In the genomic region with DNA sequence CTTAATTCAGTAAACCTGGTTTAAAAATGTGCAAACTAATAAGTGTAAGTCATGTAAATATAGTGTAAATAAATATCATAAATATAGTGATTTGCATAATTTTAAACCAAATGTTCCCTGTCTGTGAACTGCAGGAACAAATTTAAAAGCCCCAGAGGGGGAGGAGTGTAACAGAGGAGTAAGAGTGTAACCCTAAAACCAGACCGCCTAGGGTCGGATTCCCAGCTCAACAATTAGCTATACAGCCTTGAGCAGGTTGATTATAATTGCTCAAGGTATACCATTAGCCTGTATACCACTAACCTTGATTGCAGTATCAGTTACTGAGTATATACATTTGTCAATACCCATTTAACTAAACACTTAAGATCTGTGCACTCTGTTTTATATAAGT, we compare ENCODE assay signal across 15 cellular contexts.
"Had no signal": no experiment of that assay in that cellular context is flagged by ENCODE, and none has a peak within 500 bp of the region (broad histone marks: within the 10 kb centered on the region; RNA-seq: fewer than 3 reads in every experiment).

No MANE protein-coding gene starts in this region.

- H3K4me3 Mint-ChIP-seq: naive B cell, nephron progenitor cell had no signal

- H3K27ac ChIP-seq: dorsolateral prefrontal cortex, stomach, thoracic aorta, transverse colon had no signal

- H3K9me3 ChIP-seq: stomach, thoracic aorta, transverse colon had no signal

- H2AFZ ChIP-seq: hepatocyte had no signal

- H3K36me3 ChIP-seq: stomach, thoracic aorta, transverse colon had no signal

- H3K4me3 ChIP-seq: dorsolateral prefrontal cortex, hepatocyte, stomach, thoracic aorta, transverse colon had no signal

- H3K36me3 Mint-ChIP-seq: naive B cell had no signal

- H3K4me2 ChIP-seq: hepatocyte had no signal

- H3K27me3 ChIP-seq: hepatocyte, stomach, transverse colon had no signal

- H3K27ac Mint-ChIP-seq: naive B cell, nephron progenitor cell had no signal

- H3K79me2 ChIP-seq: hepatocyte had no signal

- DNase-seq: cortex of kidney; dorsolateral prefrontal cortex; effector CD8-positive, alpha-beta T cell; foreskin melanocyte; head of caudate nucleus; left colon; naive B cell; nephron progenitor cell; posterior cingulate gyrus; stimulated activated naive CD4-positive, alpha-beta T cell; stomach; substantia nigra; transverse colon had no signal
